24 cellular contexts compared by ENCODE assay signal in the genomic region with DNA sequence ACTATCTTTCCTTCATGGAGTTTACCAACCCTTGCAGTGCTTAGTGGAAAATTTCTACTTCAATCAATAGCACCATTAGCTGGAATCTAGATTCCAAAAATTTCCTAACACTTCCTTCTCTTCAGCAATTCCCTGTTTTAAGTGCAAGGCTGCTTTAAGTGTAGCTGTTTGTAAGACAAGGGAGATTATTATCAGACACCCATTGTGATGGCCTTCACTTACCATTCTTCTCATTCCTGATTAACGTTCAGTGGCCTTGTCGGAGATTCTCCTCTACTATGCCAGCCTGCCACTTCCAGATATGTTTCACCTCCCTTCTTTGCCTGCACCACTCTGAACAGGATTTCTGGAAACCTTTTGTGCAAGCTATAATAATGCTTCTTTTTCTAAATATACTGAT.
DNase-seq lines count a peak whose midpoint lies in the region; TF ChIP-seq lines count a peak whose summit lies in the region.
"Had no signal": no experiment of that assay in that cellular context is flagged by ENCODE, and none has a peak within 500 bp of the region (broad histone marks: within the 10 kb centered on the region; RNA-seq: fewer than 3 reads in every experiment).

No MANE protein-coding gene starts in this region.

- no peaks in the 10 kb centered on the region for H3K36me3 Mint-ChIP-seq in endodermal cell (ENCODE audit: low read depth)
- H3K36me3 Mint-ChIP-seq: CD8-positive, alpha-beta T cell had no signal

- H3K27me3 Mint-ChIP-seq in endodermal cell (ENCODE audit: insufficient read depth): peaks cover 6% of the 10 kb centered on the region
- H3K27me3 Mint-ChIP-seq: B cell; CD4-positive, alpha-beta T cell had no signal

- H4K91ac ChIP-seq in trophoblast cell (ENCODE audit: low read depth, low read length): no peak overlapping the region

- H3K9ac ChIP-seq in endodermal cell (ENCODE audit: extremely low read depth, low read length, poor library complexity, severe bottlenecking) (no peak overlapping the region), trophoblast cell (ENCODE audit: low read length) (no peak overlapping the region)
- H3K9ac ChIP-seq: BLaER1 treated with 17β-estradiol and CSF1 and Interleukin-3, amounts not matched to agents 10 nM and 100 nM had no signal

- H2AK5ac ChIP-seq in trophoblast cell (ENCODE audit: low read length): no peak overlapping the region

- peaks cover 12% of the 10 kb centered on the region for H3K79me1 ChIP-seq in trophoblast cell (ENCODE audit: low read length)

- H3K4me3 ChIP-seq in HAP-1: no peak overlapping the region
- H3K4me3 ChIP-seq in endodermal cell (ENCODE audit: low read length): peak overlapping the region; percentile 50
- H3K4me3 ChIP-seq in trophoblast cell (ENCODE audit: low read depth, low read length): no peak overlapping the region
- H3K4me3 ChIP-seq: BLaER1 treated with 17β-estradiol and CSF1 and Interleukin-3, amounts not matched to agents 10 nM and 100 nM; GM12878 had no signal

- no peaks in the 10 kb centered on the region for H3K27me3 ChIP-seq in HAP-1 (ENCODE audit: low read depth)
- no peaks in the 10 kb centered on the region for H3K27me3 ChIP-seq in endodermal cell (ENCODE audit: control insufficient read depth, insufficient read depth, low read length, poor library complexity, severe bottlenecking)
- no peaks in the 10 kb centered on the region for H3K27me3 ChIP-seq in trophoblast cell (ENCODE audit: insufficient read depth, low read length)
- H3K27me3 ChIP-seq: BLaER1 treated with 17β-estradiol and CSF1 and Interleukin-3, amounts not matched to agents 10 nM and 100 nM had no signal

- TF ChIP-seq CTCF in endodermal cell (conservative IDR thresholded peaks at IDR 0.05): no peak
- TF ChIP-seq CTCF in GM20000 (IDR thresholded peaks at IDR 0.05; ENCODE audit: extremely low read depth, missing control alignments): no peak

- no peak overlapping the region for H2BK5ac ChIP-seq in trophoblast cell (ENCODE audit: low read depth, low read length, poor library complexity)

- no peak overlapping the region for H2BK120ac ChIP-seq in trophoblast cell (ENCODE audit: insufficient read depth, low read length, poor library complexity)

- no peak overlapping the region for H3K4me3 Mint-ChIP-seq in endodermal cell
- H3K4me3 Mint-ChIP-seq: B cell; CD4-positive, alpha-beta T cell; CD8-positive, alpha-beta T cell had no signal

- H2BK12ac ChIP-seq in trophoblast cell (ENCODE audit: low read length): no peak overlapping the region

- H4K8ac ChIP-seq in trophoblast cell (ENCODE audit: low read depth, low read length): no peak overlapping the region

- peaks cover 12% of the 10 kb centered on the region for H3K9me3 Mint-ChIP-seq in endodermal cell
- H3K9me3 Mint-ChIP-seq: CD4-positive, alpha-beta T cell had no signal

- no peak overlapping the region for H3K4ac ChIP-seq in trophoblast cell (ENCODE audit: low read depth, low read length)

- no peak overlapping the region for H3K18ac ChIP-seq in trophoblast cell (ENCODE audit: low read length)

- in situ Hi-C loops in HAP-1 (cut with MboI; ENCODE audit: low sequenced_read_pairs): no loop called here

- no peak overlapping the region for H3K14ac ChIP-seq in trophoblast cell (ENCODE audit: low read length)

- no peak overlapping the region for H3K23ac ChIP-seq in trophoblast cell (ENCODE audit: low read length)

- no peak overlapping the region for H2AFZ ChIP-seq in trophoblast cell (ENCODE audit: insufficient read depth, low read length, poor library complexity)

- H3K4me2 ChIP-seq in trophoblast cell (ENCODE audit: low read length): no peak overlapping the region
- H3K4me2 ChIP-seq: BLaER1 treated with 17β-estradiol and CSF1 and Interleukin-3, amounts not matched to agents 10 nM and 100 nM had no signal

- peaks cover 17% of the 10 kb centered on the region for H3K4me1 ChIP-seq in HAP-1
- peaks cover 10% of the 10 kb centered on the region for H3K4me1 ChIP-seq in endodermal cell (ENCODE audit: control insufficient read depth, insufficient read depth, low read length)
- H3K4me1 ChIP-seq in trophoblast cell (ENCODE audit: control insufficient read depth in 1 of 2, insufficient read depth in 2 of 2, low read length in 2 of 2): peaks cover 5 to 8% of the 10 kb centered on the region in 2 experiments
- H3K4me1 ChIP-seq: Caco-2 had no signal

- H3K9me3 ChIP-seq in HAP-1: no peaks in the 10 kb centered on the region
- H3K9me3 ChIP-seq in endodermal cell (ENCODE audit: control insufficient read depth, low read length): no peaks in the 10 kb centered on the region
- peaks cover 5% of the 10 kb centered on the region for H3K9me3 ChIP-seq in trophoblast cell (ENCODE audit: insufficient read depth, low read depth, low read length)
- H3K9me3 ChIP-seq: BLaER1 treated with 17β-estradiol and CSF1 and Interleukin-3, amounts not matched to agents 10 nM and 100 nM; Caco-2 had no signal

- peaks cover 3% of the 10 kb centered on the region for H3K79me2 ChIP-seq in trophoblast cell (ENCODE audit: control insufficient read depth, insufficient read depth, low read length, poor library complexity)

- no peak overlapping the region for H3K27ac Mint-ChIP-seq in endodermal cell
- H3K27ac Mint-ChIP-seq: B cell; CD4-positive, alpha-beta T cell; CD8-positive, alpha-beta T cell had no signal

- DNase-seq in DMS114 treated with DMSO at 0.1 percent for 48 hours (lab: John Stamatoyannopoulos, UW; ENCODE audit: unreplicated experiment) (peak; percentile 82), HAP-1 (ENCODE audit: low spot score in 2 of 2) (peak; percentile 45 to 82), endodermal cell (no peak), trophoblast cell (peak in 1 of 2 donors; percentile 22), cerebellar nuclear complex (lab: John Stamatoyannopoulos, UW) (no peak), iPS-NIHi7 (ENCODE audit: extremely low spot score) (no peak), GM20000 (ENCODE audit: low spot score) (no peak)
- DNase-seq: 8988T; ACHN; AML-193; Caco-2; Calu3; CD4-positive, alpha-beta T cell; CD8-positive, alpha-beta T cell; DMS153; DMS53; DMS79; DND-41; EL; GDM1 had no signal

- no peak overlapping the region for H4K12ac ChIP-seq in trophoblast cell (ENCODE audit: low read depth, low read length)

- H3K27ac ChIP-seq in endodermal cell (ENCODE audit: low read depth, low read length): no peak overlapping the region
- peak overlapping the region; percentile 56 for H3K27ac ChIP-seq in trophoblast cell (ENCODE audit: low read depth, low read length)
- H3K27ac ChIP-seq: BLaER1 treated with 17β-estradiol and CSF1 and Interleukin-3, amounts not matched to agents 10 nM and 100 nM; C4-2B had no signal

- no peaks in the 10 kb centered on the region for H3K36me3 ChIP-seq in HAP-1 (replicated peaks)
- no peaks in the 10 kb centered on the region for H3K36me3 ChIP-seq in endodermal cell (ENCODE audit: control insufficient read depth, insufficient read depth, low read length)
- peaks cover 0 to 6% of the 10 kb centered on the region in 2 experiments for H3K36me3 ChIP-seq in trophoblast cell (ENCODE audit: control insufficient read depth in 1 of 2, insufficient read depth in 2 of 2, low read length in 2 of 2)
- H3K36me3 ChIP-seq: BLaER1 treated with 17β-estradiol and CSF1 and Interleukin-3, amounts not matched to agents 10 nM and 100 nM had no signal

- peaks cover 19% of the 10 kb centered on the region for H3K4me1 Mint-ChIP-seq in endodermal cell
- H3K4me1 Mint-ChIP-seq: B cell had no signal

- 29% methylated on average over 2 of the region's 2 CpGs; no CpG with 5 or more reads in 1 of the 2 experiments for WGBS in endodermal cell (ENCODE audit: insufficient coverage in 1 of 2, insufficient read length in 1 of 2), 2 experiments
- WGBS in trophoblast cell (ENCODE audit: extremely low coverage, insufficient coverage, insufficient read length): no CpG with 5 or more reads among the region's 2 CpGs

Comparison
In these comparisons a context has a peak if more than half of its experiments do, and no peak if none do; other contexts are left out.
1. DNase-seq: peak in DMS114 treated with DMSO at 0.1 percent for 48 hours (single experiment) and HAP-1 (2 of 2); none in endodermal cell (single experiment), cerebellar nuclear complex (0 of 2), iPS-NIHi7 (single experiment) and GM20000 (single experiment).